ENCODE assay signal across 1 cellular context in the genomic region with DNA sequence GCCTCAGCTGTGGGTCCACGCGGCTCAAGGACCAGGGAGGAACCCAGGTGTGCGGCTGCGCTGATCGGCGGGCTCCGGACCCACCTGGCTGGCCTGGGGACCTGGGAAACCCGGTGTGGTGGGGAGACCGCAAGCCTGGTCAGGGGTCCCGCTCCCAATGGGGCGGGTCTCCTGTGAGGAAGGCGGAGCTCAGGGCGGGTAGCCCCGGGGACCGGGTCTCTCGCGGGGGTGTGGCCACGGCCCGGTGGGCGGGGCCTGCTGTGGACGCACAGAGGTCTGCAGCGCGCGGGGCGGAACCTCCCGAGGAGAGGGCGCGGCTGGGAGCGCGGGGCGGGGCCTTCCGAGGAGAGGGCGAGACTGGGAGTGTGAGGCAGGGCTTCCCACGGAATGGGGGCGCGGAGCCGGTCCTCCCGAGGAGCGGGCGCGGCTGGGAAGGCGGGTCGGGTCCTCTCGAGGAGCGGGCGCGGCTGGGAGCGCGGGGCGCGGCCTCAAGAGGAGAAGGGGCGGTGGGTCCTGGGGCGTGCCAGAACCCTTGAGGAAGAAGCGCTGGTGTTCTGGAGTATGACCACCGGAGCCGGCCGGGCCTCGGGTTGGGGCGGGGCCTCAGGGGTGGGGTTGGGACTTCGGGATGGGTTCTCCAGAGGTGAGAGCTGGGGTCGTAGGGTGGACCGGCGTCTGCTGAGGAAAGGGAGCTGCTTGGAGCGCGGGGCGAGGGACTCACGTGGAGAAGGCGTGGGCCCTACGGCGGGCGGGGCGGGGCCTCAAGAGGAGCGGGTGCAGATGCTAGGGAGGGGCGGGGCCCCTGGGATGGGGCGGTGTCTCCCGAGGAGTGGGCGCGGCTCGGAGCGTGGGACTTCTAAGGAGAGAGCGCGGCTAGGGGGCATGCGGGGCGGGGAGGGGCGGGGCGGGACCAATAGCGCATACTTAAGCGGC.
TF ChIP-seq lines count a peak whose summit lies in the region.

No MANE protein-coding gene starts in this region.

TF ChIP-seq in K562, 482 proteins besides CTCF, POLR2A, EP300 and RAD21 (continued from another document and continues in another):
- TF ChIP-seq ZNF277 (CRISPR knock-in tag; IDR thresholded peaks at IDR 0.05; ENCODE audit: borderline replicate concordance) (0 out of 2 replicates have a peak, but pooled peaks have one; percentile 79), GATAD2A (IDR thresholded peaks at IDR 0.05) (peak; percentile 77; the same call in 1 of the 2 replicates), HDAC1 (IDR thresholded peaks at IDR 0.05) (peak in 1 of 2 experiments; percentile 91; a peak in 2 of 4 replicates), RUNX1 (IDR thresholded peaks at IDR 0.05; ENCODE audit: low read depth) (peak; percentile 56; the same call in 1 of the 2 replicates), SAFB (IDR thresholded peaks at IDR 0.05; ENCODE audit: borderline replicate concordance, low read depth, low read length) (peak; percentile 91), ZFP91 (CRISPR knock-in tag; IDR thresholded peaks at IDR 0.05) (peak; percentile 69; the same call in 1 of the 2 replicates), TRIM24 (IDR thresholded peaks at IDR 0.05) (no peak), NRF1 (conservative IDR thresholded peaks at IDR 0.05 in 1 of 2, IDR thresholded peaks at IDR 0.05 in 1 of 2) (peak; percentile 79 to 83), ZBTB1 (CRISPR knock-in tag; IDR thresholded peaks at IDR 0.05; ENCODE audit: borderline replicate concordance, low read depth) (peak; percentile 69; the same call in 1 of the 2 replicates), HMGN3 (IDR thresholded peaks at IDR 0.05; ENCODE audit: borderline replicate concordance, extremely low read depth, insufficient read length, low read depth, low read length) (peak; percentile 87), EGR1 (conservative IDR thresholded peaks at IDR 0.05) (peak; percentile 68), DDX20 (tag; IDR thresholded peaks at IDR 0.05; ENCODE audit: low read depth) (no peak), ZHX1 (conservative IDR thresholded peaks at IDR 0.05; ENCODE audit: low read length) (0 out of 2 replicates have a peak, but pooled peaks have one; percentile 54), PURB (CRISPR knock-in tag; IDR thresholded peaks at IDR 0.05; ENCODE audit: low read depth) (no peak), TCF7 (IDR thresholded peaks at IDR 0.05; ENCODE audit: borderline replicate concordance) (no peak), ZNF146 (CRISPR knock-in tag; IDR thresholded peaks at IDR 0.05; ENCODE audit: unreplicated experiment) (peak; percentile 25), EHMT2 (IDR thresholded peaks at IDR 0.05) (no peak), BRD4 (IDR thresholded peaks at IDR 0.05) (no peak), STAT5A (IDR thresholded peaks at IDR 0.05; ENCODE audit: borderline replicate concordance, low read length) (no peak), NFE2 (IDR thresholded peaks at IDR 0.05; ENCODE audit: low read depth) (no peak), HDAC6 (IDR thresholded peaks at IDR 0.05; ENCODE audit: low read depth, low read length) (no peak), PCBP1 (IDR thresholded peaks at IDR 0.05; ENCODE audit: low read depth, low read length, poor library complexity, severe bottlenecking) (peak; percentile 96), ZNF282 (CRISPR knock-in tag; IDR thresholded peaks at IDR 0.05) (peak; percentile 79; the same call in 1 of the 2 replicates), ZBTB9 (CRISPR knock-in tag; IDR thresholded peaks at IDR 0.05) (peak; percentile 43; the same call in 1 of the 2 replicates)
- TF ChIP-seq, protein P1, sequence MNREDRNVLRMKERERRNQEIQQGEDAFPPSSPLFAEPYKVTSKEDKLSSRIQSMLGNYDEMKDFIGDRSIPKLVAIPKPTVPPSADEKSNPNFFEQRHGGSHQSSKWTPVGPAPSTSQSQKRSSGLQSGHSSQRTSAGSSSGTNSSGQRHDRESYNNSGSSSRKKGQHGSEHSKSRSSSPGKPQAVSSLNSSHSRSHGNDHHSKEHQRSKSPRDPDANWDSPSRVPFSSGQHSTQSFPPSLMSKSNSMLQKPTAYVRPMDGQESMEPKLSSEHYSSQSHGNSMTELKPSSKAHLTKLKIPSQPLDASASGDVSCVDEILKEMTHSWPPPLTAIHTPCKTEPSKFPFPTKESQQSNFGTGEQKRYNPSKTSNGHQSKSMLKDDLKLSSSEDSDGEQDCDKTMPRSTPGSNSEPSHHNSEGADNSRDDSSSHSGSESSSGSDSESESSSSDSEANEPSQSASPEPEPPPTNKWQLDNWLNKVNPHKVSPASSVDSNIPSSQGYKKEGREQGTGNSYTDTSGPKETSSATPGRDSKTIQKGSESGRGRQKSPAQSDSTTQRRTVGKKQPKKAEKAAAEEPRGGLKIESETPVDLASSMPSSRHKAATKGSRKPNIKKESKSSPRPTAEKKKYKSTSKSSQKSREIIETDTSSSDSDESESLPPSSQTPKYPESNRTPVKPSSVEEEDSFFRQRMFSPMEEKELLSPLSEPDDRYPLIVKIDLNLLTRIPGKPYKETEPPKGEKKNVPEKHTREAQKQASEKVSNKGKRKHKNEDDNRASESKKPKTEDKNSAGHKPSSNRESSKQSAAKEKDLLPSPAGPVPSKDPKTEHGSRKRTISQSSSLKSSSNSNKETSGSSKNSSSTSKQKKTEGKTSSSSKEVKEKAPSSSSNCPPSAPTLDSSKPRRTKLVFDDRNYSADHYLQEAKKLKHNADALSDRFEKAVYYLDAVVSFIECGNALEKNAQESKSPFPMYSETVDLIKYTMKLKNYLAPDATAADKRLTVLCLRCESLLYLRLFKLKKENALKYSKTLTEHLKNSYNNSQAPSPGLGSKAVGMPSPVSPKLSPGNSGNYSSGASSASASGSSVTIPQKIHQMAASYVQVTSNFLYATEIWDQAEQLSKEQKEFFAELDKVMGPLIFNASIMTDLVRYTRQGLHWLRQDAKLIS (CRISPR knock-in tag; IDR thresholded peaks at IDR 0.05) = 0 out of 2 replicates have a peak, but pooled peaks have one; percentile 57
- TF ChIP-seq, protein P2, sequence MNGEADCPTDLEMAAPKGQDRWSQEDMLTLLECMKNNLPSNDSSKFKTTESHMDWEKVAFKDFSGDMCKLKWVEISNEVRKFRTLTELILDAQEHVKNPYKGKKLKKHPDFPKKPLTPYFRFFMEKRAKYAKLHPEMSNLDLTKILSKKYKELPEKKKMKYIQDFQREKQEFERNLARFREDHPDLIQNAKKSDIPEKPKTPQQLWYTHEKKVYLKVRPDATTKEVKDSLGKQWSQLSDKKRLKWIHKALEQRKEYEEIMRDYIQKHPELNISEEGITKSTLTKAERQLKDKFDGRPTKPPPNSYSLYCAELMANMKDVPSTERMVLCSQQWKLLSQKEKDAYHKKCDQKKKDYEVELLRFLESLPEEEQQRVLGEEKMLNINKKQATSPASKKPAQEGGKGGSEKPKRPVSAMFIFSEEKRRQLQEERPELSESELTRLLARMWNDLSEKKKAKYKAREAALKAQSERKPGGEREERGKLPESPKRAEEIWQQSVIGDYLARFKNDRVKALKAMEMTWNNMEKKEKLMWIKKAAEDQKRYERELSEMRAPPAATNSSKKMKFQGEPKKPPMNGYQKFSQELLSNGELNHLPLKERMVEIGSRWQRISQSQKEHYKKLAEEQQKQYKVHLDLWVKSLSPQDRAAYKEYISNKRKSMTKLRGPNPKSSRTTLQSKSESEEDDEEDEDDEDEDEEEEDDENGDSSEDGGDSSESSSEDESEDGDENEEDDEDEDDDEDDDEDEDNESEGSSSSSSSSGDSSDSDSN (IDR thresholded peaks at IDR 0.05; ENCODE audit: borderline replicate concordance in 1 of 2, low read depth in 2 of 2, low read length in 2 of 2) = peak in 1 of 2 experiments; percentile 36; a peak in 1 of 4 replicates
- TF ChIP-seq, protein P3, sequence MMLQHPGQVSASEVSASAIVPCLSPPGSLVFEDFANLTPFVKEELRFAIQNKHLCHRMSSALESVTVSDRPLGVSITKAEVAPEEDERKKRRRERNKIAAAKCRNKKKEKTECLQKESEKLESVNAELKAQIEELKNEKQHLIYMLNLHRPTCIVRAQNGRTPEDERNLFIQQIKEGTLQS (IDR thresholded peaks at IDR 0.05) = no peak
- TF ChIP-seq, protein P3 (CRISPR knock-in tag; conservative IDR thresholded peaks at IDR 0.05) = no peak; the same call in 1 of the 2 replicates
- TF ChIP-seq, protein P4, sequence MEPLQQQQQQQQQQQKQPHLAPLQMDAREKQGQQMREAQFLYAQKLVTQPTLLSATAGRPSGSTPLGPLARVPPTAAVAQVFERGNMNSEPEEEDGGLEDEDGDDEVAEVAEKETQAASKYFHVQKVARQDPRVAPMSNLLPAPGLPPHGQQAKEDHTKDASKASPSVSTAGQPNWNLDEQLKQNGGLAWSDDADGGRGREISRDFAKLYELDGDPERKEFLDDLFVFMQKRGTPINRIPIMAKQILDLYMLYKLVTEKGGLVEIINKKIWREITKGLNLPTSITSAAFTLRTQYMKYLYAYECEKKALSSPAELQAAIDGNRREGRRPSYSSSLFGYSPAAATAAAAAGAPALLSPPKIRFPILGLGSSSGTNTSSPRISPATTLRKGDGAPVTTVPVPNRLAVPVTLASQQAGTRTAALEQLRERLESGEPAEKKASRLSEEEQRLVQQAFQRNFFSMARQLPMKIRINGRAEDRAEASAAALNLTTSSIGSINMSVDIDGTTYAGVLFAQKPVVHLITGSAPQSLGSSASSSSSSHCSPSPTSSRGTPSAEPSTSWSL (CRISPR knock-in tag; IDR thresholded peaks at IDR 0.05; ENCODE audit: borderline replicate concordance) = peak; percentile 87; the same call in 1 of the 2 replicates
- TF ChIP-seq, protein P5, sequence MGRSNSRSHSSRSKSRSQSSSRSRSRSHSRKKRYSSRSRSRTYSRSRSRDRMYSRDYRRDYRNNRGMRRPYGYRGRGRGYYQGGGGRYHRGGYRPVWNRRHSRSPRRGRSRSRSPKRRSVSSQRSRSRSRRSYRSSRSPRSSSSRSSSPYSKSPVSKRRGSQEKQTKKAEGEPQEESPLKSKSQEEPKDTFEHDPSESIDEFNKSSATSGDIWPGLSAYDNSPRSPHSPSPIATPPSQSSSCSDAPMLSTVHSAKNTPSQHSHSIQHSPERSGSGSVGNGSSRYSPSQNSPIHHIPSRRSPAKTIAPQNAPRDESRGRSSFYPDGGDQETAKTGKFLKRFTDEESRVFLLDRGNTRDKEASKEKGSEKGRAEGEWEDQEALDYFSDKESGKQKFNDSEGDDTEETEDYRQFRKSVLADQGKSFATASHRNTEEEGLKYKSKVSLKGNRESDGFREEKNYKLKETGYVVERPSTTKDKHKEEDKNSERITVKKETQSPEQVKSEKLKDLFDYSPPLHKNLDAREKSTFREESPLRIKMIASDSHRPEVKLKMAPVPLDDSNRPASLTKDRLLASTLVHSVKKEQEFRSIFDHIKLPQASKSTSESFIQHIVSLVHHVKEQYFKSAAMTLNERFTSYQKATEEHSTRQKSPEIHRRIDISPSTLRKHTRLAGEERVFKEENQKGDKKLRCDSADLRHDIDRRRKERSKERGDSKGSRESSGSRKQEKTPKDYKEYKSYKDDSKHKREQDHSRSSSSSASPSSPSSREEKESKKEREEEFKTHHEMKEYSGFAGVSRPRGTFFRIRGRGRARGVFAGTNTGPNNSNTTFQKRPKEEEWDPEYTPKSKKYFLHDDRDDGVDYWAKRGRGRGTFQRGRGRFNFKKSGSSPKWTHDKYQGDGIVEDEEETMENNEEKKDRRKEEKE (IDR thresholded peaks at IDR 0.05; ENCODE audit: borderline replicate concordance in 1 of 2, control insufficient read depth in 1 of 2, low read depth in 2 of 2, low read length in 1 of 2) = no peak
